Comparison of ENCODE assay signal across 18 cellular contexts in the genomic region with DNA sequence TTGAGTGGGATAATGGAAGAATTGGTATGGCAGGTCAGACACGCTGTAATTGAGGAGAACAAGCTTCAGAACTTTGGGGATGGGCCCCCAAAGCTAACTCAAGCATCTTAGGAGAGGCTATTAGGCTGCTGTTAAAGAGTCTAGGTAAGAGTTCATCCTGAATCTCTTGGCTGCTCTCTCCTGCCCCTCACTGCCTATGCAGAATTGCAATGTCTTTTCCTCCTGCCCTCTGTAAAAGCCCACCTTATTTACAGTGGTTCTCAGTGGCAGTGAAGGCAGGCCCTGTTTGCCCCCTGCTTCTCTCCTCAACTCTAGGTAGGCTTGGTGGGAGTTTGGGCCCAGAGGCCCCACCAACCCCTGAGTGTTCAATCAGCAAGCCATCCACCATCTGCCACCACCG. TPM values are rescaled to one million over a fixed set of nuclear protein-coding genes. Genes with fewer than 3 reads are reported as not detected.
DNase-seq lines count a peak whose midpoint lies in the region; ATAC-seq, FAIRE-seq and TF ChIP-seq lines count a peak whose summit lies in the region.
"Had no signal": no experiment of that assay in that cellular context is flagged by ENCODE, and none has a peak within 500 bp of the region (broad histone marks: within the 10 kb centered on the region; RNA-seq: fewer than 3 reads in every experiment).

No MANE protein-coding gene starts in this region.

- TF ChIP-seq RAD21 in HepG2 (CRISPR knock-in tag; IDR thresholded peaks at IDR 0.05) = no peak

- H3K36me3 ChIP-seq in HepG2 (replicated peaks in 1 of 2; ENCODE audit: control insufficient read depth in 1 of 2, insufficient read depth in 2 of 2, low read length in 2 of 2) (no peaks in the 10 kb centered on the region), right lobe of liver (no peaks in the 10 kb centered on the region), OCI-LY7 (ENCODE audit: insufficient read depth, low read length) (no peaks in the 10 kb centered on the region), mesendoderm (ENCODE audit: control insufficient read depth, insufficient read depth, low read length) (no peaks in the 10 kb centered on the region), MM.1S (replicated peaks; ENCODE audit: insufficient read depth, low read length) (no peaks in the 10 kb centered on the region)

- FAIRE-seq in HepG2 (lab: Jason Lieb, UNC) = no peak

- H2AFZ ChIP-seq in HepG2 (ENCODE audit: low read length) = no peak overlapping the region
- H2AFZ ChIP-seq in OCI-LY7 (ENCODE audit: low read length) = no peak overlapping the region
- no peak overlapping the region for H2AFZ ChIP-seq in MM.1S (ENCODE audit: low read length)

- H3K27ac ChIP-seq in HepG2 (ENCODE audit: extremely low read length, insufficient read depth, low read length) (no peak overlapping the region), right lobe of liver (no peak overlapping the region), OCI-LY7 (ENCODE audit: low read depth, low read length, poor library complexity, severe bottlenecking) (no peak overlapping the region), mesendoderm (ENCODE audit: low read depth, low read length) (no peak overlapping the region), MM.1S (ENCODE audit: low read length) (no peak overlapping the region)

- H3K79me1 ChIP-seq in mesendoderm (ENCODE audit: low read length) = peaks cover 2% of the 10 kb centered on the region

- H4K8ac ChIP-seq in mesendoderm (ENCODE audit: low read depth, low read length) = no peak overlapping the region

- in situ Hi-C loops in HepG2 (cut with HindIII; ENCODE audit: extremely low pct_ligation_motif_present, low pct_unique_long_range_greater_than_20kb) = no loop called here

- H3K4me3 ChIP-seq in HepG2 (replicated peaks in 1 of 3; ENCODE audit: insufficient read depth in 1 of 3, low read depth in 2 of 3, low read length in 3 of 3) = no peak overlapping the region
- H3K4me3 ChIP-seq in right lobe of liver = no peak overlapping the region
- no peak overlapping the region for H3K4me3 ChIP-seq in OCI-LY7 (ENCODE audit: low read depth, low read length, poor library complexity, severe bottlenecking)
- H3K4me3 ChIP-seq in mesendoderm (ENCODE audit: low read length) = no peak overlapping the region
- H3K4me3 ChIP-seq in MM.1S (ENCODE audit: low read length) = no peak overlapping the region

- H2BK5ac ChIP-seq in mesendoderm (ENCODE audit: low read length) = no peak overlapping the region

- no peak overlapping the region for H4K5ac ChIP-seq in mesendoderm (ENCODE audit: low read length)

- H3K4me1 ChIP-seq in HepG2 (ENCODE audit: insufficient read depth, low read length) (no peaks in the 10 kb centered on the region), right lobe of liver (no peaks in the 10 kb centered on the region), OCI-LY7 (ENCODE audit: insufficient read depth, low read length, poor library complexity, severe bottlenecking) (no peaks in the 10 kb centered on the region), mesendoderm (ENCODE audit: control insufficient read depth, low read depth, low read length) (peaks cover 21% of the 10 kb centered on the region), MM.1S (ENCODE audit: low read length) (no peaks in the 10 kb centered on the region)
- H3K4me1 ChIP-seq: Caco-2 had no signal

- CTCF ChIA-PET in HepG2 (lab: Yijun Ruan, JAX; ENCODE audit: low intra/inter-chr PET ratio, low total read pairs) (no interaction called here), OCI-LY7 (lab: Charles Lee; ENCODE audit: unreplicated experiment) (no interaction called here)

- H3K23ac ChIP-seq in mesendoderm (ENCODE audit: low read length) = no peak overlapping the region

- no peak for TF ChIP-seq EP300 in HepG2 (IDR thresholded peaks at IDR 0.05; ENCODE audit: low read depth in 2 of 2, low read length in 2 of 2)
- no peak for TF ChIP-seq EP300 in HepG2 (CRISPR knock-in tag; IDR thresholded peaks at IDR 0.05; ENCODE audit: borderline replicate concordance)

- TF ChIP-seq POLR2A in HepG2 (IDR thresholded peaks at IDR 0.05; ENCODE audit: insufficient read depth in 1 of 2, low read depth in 2 of 2, low read length in 2 of 2) (no peak), right lobe of liver (IDR thresholded peaks at IDR 0.05) (no peak)

- 42% methylated on average over 2 of the region's 2 CpGs for WGBS in HepG2 (ENCODE audit: low lambda C conversion rate)
- 93% methylated on average over 2 of the region's 2 CpGs for WGBS in right lobe of liver (ENCODE audit: insufficient coverage, low coverage, low lambda C conversion rate, missing lambda C conversion rate)
- no CpG with 5 or more reads among the region's 2 CpGs for WGBS in mesendoderm (ENCODE audit: extremely low coverage, insufficient coverage, low lambda C conversion rate)

- no peak for TF ChIP-seq CTCF in HepG2 (CRISPR knock-in tag; IDR thresholded peaks at IDR 0.05)
- TF ChIP-seq CTCF in right lobe of liver (IDR thresholded peaks at IDR 0.05) = no peak
- TF ChIP-seq CTCF in OCI-LY7 (conservative IDR thresholded peaks at IDR 0.05; ENCODE audit: low read length) = 0 out of 2 replicates have a peak, but pooled peaks have one; percentile 31
- no peak for TF ChIP-seq CTCF in MM.1S (IDR thresholded peaks at IDR 0.05; ENCODE audit: low read length)

- H2AK5ac ChIP-seq in mesendoderm (ENCODE audit: low read length) = no peak overlapping the region

- H3K4ac ChIP-seq in mesendoderm (ENCODE audit: low read depth, low read length) = no peak overlapping the region

- no peaks in the 10 kb centered on the region for H3K79me2 ChIP-seq in HepG2 (ENCODE audit: insufficient read depth, low read length)
- H3K79me2 ChIP-seq in OCI-LY7 (ENCODE audit: insufficient read depth, low read depth, low read length) = no peaks in the 10 kb centered on the region
- H3K79me2 ChIP-seq in mesendoderm (ENCODE audit: control insufficient read depth, insufficient read depth, low read length) = no peaks in the 10 kb centered on the region
- no peaks in the 10 kb centered on the region for H3K79me2 ChIP-seq in MM.1S (ENCODE audit: low read length)

- H3K9me3 ChIP-seq in HepG2 (ENCODE audit: low read length) (no peaks in the 10 kb centered on the region), right lobe of liver (no peaks in the 10 kb centered on the region), OCI-LY7 (ENCODE audit: low read length) (no peaks in the 10 kb centered on the region), MM.1S (replicated peaks; ENCODE audit: insufficient read depth, low read length) (no peaks in the 10 kb centered on the region)
- H3K9me3 ChIP-seq: Caco-2, SK-N-SH had no signal

- no peaks in the 10 kb centered on the region for H3F3A ChIP-seq in MM.1S (ENCODE audit: insufficient read depth, low read length)

- H4K20me1 ChIP-seq in HepG2 (ENCODE audit: insufficient read depth, low read length) (no peaks in the 10 kb centered on the region), OCI-LY7 (ENCODE audit: insufficient read depth, low read length) (no peaks in the 10 kb centered on the region), MM.1S (ENCODE audit: insufficient read depth, low read length) (no peaks in the 10 kb centered on the region)

- H3K27me3 ChIP-seq in HepG2 (ENCODE audit: control insufficient read depth in 1 of 2, insufficient read depth in 2 of 2, low read length in 2 of 2) (no peaks in the 10 kb centered on the region), right lobe of liver (no peaks in the 10 kb centered on the region), mesendoderm (ENCODE audit: insufficient read depth, low read length, poor library complexity) (no peaks in the 10 kb centered on the region), MM.1S (replicated peaks; ENCODE audit: insufficient read depth, low read length) (no peaks in the 10 kb centered on the region)

- ATAC-seq in HepG2 (peak; percentile 55; the same call in 2 of the 3 replicates), right lobe of liver (no peak), HG03378 (IDR thresholded peaks at IDR 0.05; ENCODE audit: unreplicated experiment) (no peak), GM21723 (IDR thresholded peaks at IDR 0.05; ENCODE audit: unreplicated experiment) (no peak)
- ATAC-seq: Panc1, Right ventricle myocardium inferior had no signal

- H2BK120ac ChIP-seq in mesendoderm (ENCODE audit: low read depth, low read length) = peak overlapping the region; percentile 5

- H3K9ac ChIP-seq in HepG2 (ENCODE audit: insufficient read depth, low read depth, low read length) = no peak overlapping the region
- no peak overlapping the region for H3K9ac ChIP-seq in mesendoderm (ENCODE audit: low read length)
- H3K9ac ChIP-seq in MM.1S (ENCODE audit: low read length) = no peak overlapping the region
- H3K9ac ChIP-seq: SK-N-SH had no signal

- no peak overlapping the region for H3K56ac ChIP-seq in mesendoderm (ENCODE audit: low read length)

- BruUV-seq in HepG2 (replicated peaks; lab: Mats Ljungman, UMichigan) (no TSS peak), OCI-LY7 (replicated peaks; lab: Mats Ljungman, UMichigan) (no TSS peak)

- DNase-seq in HepG2 (ENCODE audit: low spot score) (no peak), right lobe of liver (no peak), OCI-LY7 (ENCODE audit: low spot score) (no peak), mesendoderm (peak; percentile 39), MM.1S (no peak)
- DNase-seq: Caco-2, DMS79 treated with DMSO at 0.1 percent for 48 hours, GDM1, KG1, NCI-H1105, NCI-H2029, NCI-H446, SK-N-SH, T-helper 1 cell had no signal

- H2BK15ac ChIP-seq in mesendoderm (replicated peaks; ENCODE audit: low read depth) = no peak overlapping the region

- POLR2A ChIA-PET in HepG2 (lab: Yijun Ruan, JAX) (no interaction called here), OCI-LY7 (lab: Charles Lee) (no interaction called here)

- no peak overlapping the region for H3K4me2 ChIP-seq in HepG2 (ENCODE audit: low read depth, low read length)
- H3K4me2 ChIP-seq in OCI-LY7 (ENCODE audit: low read length) = no peak overlapping the region
- no peak overlapping the region for H3K4me2 ChIP-seq in mesendoderm (ENCODE audit: low read length)
- no peak overlapping the region for H3K4me2 ChIP-seq in MM.1S (ENCODE audit: low read depth, low read length)
- H3K4me2 ChIP-seq: SK-N-SH had no signal

- intact Hi-C loops in HepG2 (cut with micrococcal nuclease; ENCODE audit: unreplicated experiment) (no loop called here), right lobe of liver (cut with DNase I) (no loop called here), OCI-LY7 (cut with micrococcal nuclease; ENCODE audit: unreplicated experiment) (no loop called here)

- H3K9me2 ChIP-seq in OCI-LY7 (ENCODE audit: insufficient read depth, low read length) (no peaks in the 10 kb centered on the region), MM.1S (replicated peaks; ENCODE audit: insufficient read depth, low read length) (no peaks in the 10 kb centered on the region)
- H3K9me2 ChIP-seq: SK-N-SH had no signal

- H3K18ac ChIP-seq in mesendoderm (ENCODE audit: low read length) = peak overlapping the region; percentile 85

RNA-seq across cellular contexts. Expression of gene LYRM2, which starts 55.0 kb away (rescaled TPM):
- 32.6 and 49.5 TPM in 2 replicates for total RNA-seq in HepG2 (2016; rRNA removed; fragmentation: Illumina TruSeq; extraction: Trizol)
- total RNA-seq in HepG2 (2016; cell fraction: cytosol; rRNA removed; fragmentation: Illumina TruSeq; extraction: Trizol; ENCODE audit: low read depth) = 4.4 and 4.6 TPM in 2 replicates
- 36.8 and 55.7 TPM in 2 replicates for total RNA-seq in HepG2 (2016; cell fraction: insoluble cytoplasmic fraction; rRNA removed; fragmentation: Illumina TruSeq; extraction: Trizol)
- 13.9 and 16.0 TPM in 2 replicates for total RNA-seq in HepG2 (2016; cell fraction: membrane; rRNA removed; fragmentation: Illumina TruSeq; extraction: Trizol)
- total RNA-seq in HepG2 (2016; cell fraction: nucleus; rRNA removed; fragmentation: Illumina TruSeq; extraction: Trizol) = 12.6 and 14.8 TPM in 2 replicates
- 13.8 and 17.8 TPM in 2 replicates for polyA plus RNA-seq in HepG2 (2011; rRNA removed)
- polyA plus RNA-seq in HepG2 (2011; cell fraction: cytosol; rRNA removed) = 6.0 and 13.6 TPM in 2 replicates
- polyA plus RNA-seq in HepG2 (2011; cell fraction: nucleus; rRNA removed) = 1.4 and 3.4 TPM in 2 replicates
- 16.6 and 20.8 TPM in 2 replicates for polyA plus RNA-seq in HepG2 (2012)
- 5.1 and 6.1 TPM in 2 replicates for polyA plus RNA-seq in HepG2 (2016; cell fraction: cytosol; fragmentation: Illumina TruSeq; extraction: Trizol; ENCODE audit: low read depth)
- polyA plus RNA-seq in HepG2 (2016; cell fraction: insoluble cytoplasmic fraction; fragmentation: Illumina TruSeq; extraction: Trizol; ENCODE audit: low read depth) = 42.1 and 46.1 TPM in 2 replicates
- 11.1 and 12.2 TPM in 2 replicates for polyA plus RNA-seq in HepG2 (2016; cell fraction: membrane; fragmentation: Illumina TruSeq; extraction: Trizol; ENCODE audit: low read depth)
- 20.0 and 21.2 TPM in 2 replicates for polyA plus RNA-seq in HepG2 (2016; cell fraction: nucleus; fragmentation: Illumina TruSeq; extraction: Trizol; ENCODE audit: insufficient read depth, low read depth)
- 2.4 and 4.3 TPM in 2 replicates for polyA minus RNA-seq in HepG2 (2011; rRNA and poly(A)+ RNA removed; ENCODE audit: low replicate concordance)
- 8.7 and 10.6 TPM in 2 replicates for polyA minus RNA-seq in HepG2 (2011; cell fraction: cytosol; rRNA and poly(A)+ RNA removed)
- 9.5 and 12.7 TPM in 2 replicates for polyA minus RNA-seq in HepG2 (2011; cell fraction: nucleus; rRNA and poly(A)+ RNA removed)
- 10 to 100 TPM; 10.8 to 16.3 (median 12.8) TPM for total RNA-seq in right lobe of liver
- 16.0 and 17.7 TPM in 2 replicates for total RNA-seq in OCI-LY7 (2014; rRNA removed; shearing (Covaris generic))
- 37.8 and 40.6 TPM in 2 replicates for total RNA-seq in OCI-LY7 (2022)
- 30.4 TPM for polyA plus RNA-seq in mesendoderm (2013, experiment 1 of 2)
- 30.0 TPM for polyA plus RNA-seq in mesendoderm (2013, experiment 2 of 2)
